8 cellular contexts compared by ENCODE assay signal in genomic region chr6:136317023-136317649, GRCh38. TPM values are rescaled to one million over a fixed set of nuclear protein-coding genes. Genes with fewer than 3 reads are reported as not detected.
DNase-seq lines count a peak whose midpoint lies in the region; ATAC-seq and TF ChIP-seq lines count a peak whose summit lies in the region.

No MANE protein-coding gene starts in this region.

- TF ChIP-seq CTCF in HFF-Myc (IDR thresholded peaks at IDR 0.05; ENCODE audit: low read depth, low read length, missing control alignments) (peak; percentile 73), MCF 10A (IDR thresholded peaks at IDR 0.05; ENCODE audit: unreplicated experiment) (peak; percentile 63)

- CTCF ChIA-PET in MCF 10A (lab: Yijun Ruan, JAX) = interaction anchor here (0.6 to 2.7 kb wide), 28 partner anchors 9 to 869 kb away, joined by 3 to 16 read pairs (median 4); partner anchors contain the start of genes BCLAF1, MAP7 and MTFR2

- no peaks in the 10 kb centered on the region for H3K27me3 Mint-ChIP-seq in MCF 10A (ENCODE audit: insufficient read depth, unreplicated experiment)

- peak; percentile 40 for DNase-seq in GDM1 (lab: John Stamatoyannopoulos, UW)
- peak; percentile 47 for DNase-seq in HFF-Myc (ENCODE audit: extremely low read depth, low read depth)
- peak; percentile 12 for DNase-seq in NCI-H2029 (lab: John Stamatoyannopoulos, UW)
- peak; percentile 15 for DNase-seq in UCSD-AML1 (lab: John Stamatoyannopoulos, UW; ENCODE audit: unreplicated experiment)
- DNase-seq in MCF 10A (ENCODE audit: unreplicated experiment) = peak; percentile 79
- peak; percentile 71 for DNase-seq in islet precursor cell
- peak; percentile 55 for DNase-seq in stimulated activated CD4-positive, alpha-beta T cell treated with anti-CD3 and anti-CD28 coated beads, Interleukin-1b, Interleukin-23, amount 100 ng/mL, for 48 hours

- BruUV-seq in MCF 10A (replicated peaks; lab: Mats Ljungman, UMichigan) = no TSS peak

- no peaks in the 10 kb centered on the region for H3K4me1 Mint-ChIP-seq in MCF 10A (ENCODE audit: insufficient read depth, unreplicated experiment)

- H3K4me3 ChIP-seq in HFF-Myc (replicated peaks; ENCODE audit: low read depth, low read length) = no peak overlapping the region

- H3K4me3 Mint-ChIP-seq in MCF 10A (ENCODE audit: unreplicated experiment) = no peak overlapping the region

- intact Hi-C loops in MCF 10A (cut with micrococcal nuclease) = loop anchor here (1.0 to 5.0 kb wide), 5 partner anchors 67 to 865 kb away; partner anchors contain the start of gene MTFR2

- no peaks in the 10 kb centered on the region for H3K36me3 Mint-ChIP-seq in MCF 10A (ENCODE audit: insufficient read depth, unreplicated experiment)

- no peaks in the 10 kb centered on the region for H3K9me3 Mint-ChIP-seq in MCF 10A (ENCODE audit: unreplicated experiment)

- no peak overlapping the region for H3K27ac Mint-ChIP-seq in MCF 10A (ENCODE audit: low read depth, unreplicated experiment)

- no peak for ATAC-seq in GM21528 (IDR thresholded peaks at IDR 0.05; ENCODE audit: low FRiP score, unreplicated experiment)

- POLR2A ChIA-PET in MCF 10A (lab: Yijun Ruan, JAX) = interaction anchor here (0.9 to 3.8 kb wide), 8 partner anchors 13 to 68 kb away, joined by 3 to 19 read pairs (median 4); partner anchors contain the start of gene BCLAF1

RNA-seq across cellular contexts. Expression of gene BCLAF1, which starts 27.5 kb away (rescaled TPM):
- 175 and 178 TPM in 2 replicates for total RNA-seq in MCF 10A (2022)

Comparison
In these comparisons a context has a peak if more than half of its experiments do, and no peak if none do; other contexts are left out.
1. DNase-seq: peak in every context shown above with its lines; median percentile 79 in MCF 10A; 71 in islet precursor cell; 55 in stimulated activated CD4-positive, alpha-beta T cell treated with anti-CD3 and anti-CD28 coated beads, Interleukin-1b, Interleukin-23, amount 100 ng/mL, for 48 hours; 47 in HFF-Myc; 40 in GDM1; 15 in UCSD-AML1; 12 in NCI-H2029.